11 cellular contexts compared by ENCODE assay signal in genomic region chr21:39088831-39089380, GRCh38.
A peak's percentile ranks its signal among the peaks of the same experiment; 100 is the strongest.
DNase-seq lines count a peak whose midpoint lies in the region; TF ChIP-seq lines count a peak whose summit lies in the region.
"Had no signal": no experiment of that assay in that cellular context is flagged by ENCODE, and none has a peak within 500 bp of the region (broad histone marks: within the 10 kb centered on the region; RNA-seq: fewer than 3 reads in every experiment).

No MANE protein-coding gene starts in this region.

- no peak overlapping the region for H3K4me3 Mint-ChIP-seq in nephron

- H3K27ac Mint-ChIP-seq in nephron = peak overlapping the region in 2 of 3 experiments; percentile 30 to 43

- peaks cover 14% of the 10 kb centered on the region for H3K4me1 Mint-ChIP-seq in nephron

- peaks cover 11% of the 10 kb centered on the region for H3K27me3 Mint-ChIP-seq in nephron (ENCODE audit: low read depth)

- peaks cover 4% of the 10 kb centered on the region for H3K9me3 Mint-ChIP-seq in nephron

- TF ChIP-seq CTCF in nephron (IDR thresholded peaks at IDR 0.05; ENCODE audit: unreplicated experiment in 3 of 3) (no peak), GM20000 (IDR thresholded peaks at IDR 0.05; ENCODE audit: extremely low read depth, missing control alignments) (no peak)

- H3K36me3 Mint-ChIP-seq in nephron (ENCODE audit: low read depth) = no peaks in the 10 kb centered on the region

- DNase-seq in EL (peak; percentile 73), MV-4-11 (lab: John Stamatoyannopoulos, UW) (peak; percentile 51), dedifferentiated amniotic fluid mesenchymal stem cell (ENCODE audit: extremely low spot score) (peak; percentile 44), OCI-M1 (lab: John Stamatoyannopoulos, UW) (no peak), middle frontal gyrus (ENCODE audit: extremely low spot score, low spot score) (no peak), UCSD-AML1 (lab: John Stamatoyannopoulos, UW; ENCODE audit: unreplicated experiment) (no peak), GM20000 (ENCODE audit: low spot score) (no peak)
- DNase-seq: body of pancreas, islet precursor cell, NCI-H524 had no signal

Comparison
In these comparisons a context has a peak if more than half of its experiments do, and no peak if none do; other contexts are left out.
1. DNase-seq: peak in EL (single experiment), MV-4-11 (single experiment) and dedifferentiated amniotic fluid mesenchymal stem cell (single experiment); none in OCI-M1 (single experiment), middle frontal gyrus (single experiment), UCSD-AML1 (single experiment) and GM20000 (single experiment).